Comparison of ENCODE assay signal across 1 cellular context in genomic region chr9:125904155-125904841, GRCh38.
TF ChIP-seq lines count a peak whose summit lies in the region.

No MANE protein-coding gene starts in this region.

TF ChIP-seq in HepG2, 621 proteins besides CTCF, POLR2A, EP300 and RAD21 (continued from another document):
- TF ChIP-seq ZBTB39 (CRISPR knock-in tag; IDR thresholded peaks at IDR 0.05) (no peak), SIX4 (CRISPR knock-in tag; IDR thresholded peaks at IDR 0.05) (no peak)
TF ChIP-seq in HepG2: peak in this region for 0.
